ENCODE assay signal across 1 cellular context in genomic region chr1:1538334-1538733, GRCh38.
TF ChIP-seq lines count a peak whose summit lies in the region.

No MANE protein-coding gene starts in this region.

TF ChIP-seq in HepG2, 621 proteins besides CTCF, POLR2A, EP300 and RAD21:
- TF ChIP-seq ZNF737 (CRISPR knock-in tag; IDR thresholded peaks at IDR 0.05; ENCODE audit: borderline replicate concordance) (no peak), NONO (IDR thresholded peaks at IDR 0.05) (no peak), NONO (CRISPR knock-in tag; conservative IDR thresholded peaks at IDR 0.05) (no peak), ZNF460 (CRISPR knock-in tag; IDR thresholded peaks at IDR 0.05; ENCODE audit: borderline replicate concordance) (no peak), ZNF709 (CRISPR knock-in tag; IDR thresholded peaks at IDR 0.05) (no peak), MXD1 (CRISPR knock-in tag; IDR thresholded peaks at IDR 0.05) (no peak)
